20 cellular contexts compared by ENCODE assay signal in the genomic region with DNA sequence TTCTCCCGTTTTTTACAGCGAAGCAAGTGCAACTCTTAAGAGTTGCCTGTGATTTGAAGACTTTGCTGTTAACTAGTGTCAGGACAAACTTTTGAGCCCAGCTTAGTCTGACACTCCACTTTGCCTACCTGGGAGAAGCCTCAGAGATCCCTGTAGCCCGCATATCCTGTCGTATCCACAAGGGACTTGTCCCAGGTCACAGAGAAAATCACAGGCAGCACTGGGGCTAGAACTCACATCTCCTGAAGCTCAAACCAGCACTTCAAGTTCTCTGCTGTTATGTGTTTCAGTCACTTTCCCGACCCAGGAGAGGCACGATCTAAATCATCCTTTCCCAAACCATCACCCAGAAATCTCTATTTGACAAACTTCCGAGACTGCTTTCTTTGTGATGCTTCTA.
A peak's percentile ranks its signal among the peaks of the same experiment; 100 is the strongest.
DNase-seq lines count a peak whose midpoint lies in the region; TF ChIP-seq lines count a peak whose summit lies in the region.
"Had no signal": no experiment of that assay in that cellular context is flagged by ENCODE, and none has a peak within 500 bp of the region (broad histone marks: within the 10 kb centered on the region; RNA-seq: fewer than 3 reads in every experiment).

No MANE protein-coding gene starts in this region.

- H3K4me3 Mint-ChIP-seq in Calu3 (ENCODE audit: low read depth, unreplicated experiment), result no peak overlapping the region
- peak overlapping the region; percentile 22 for H3K4me3 Mint-ChIP-seq in neural progenitor cell
- H3K4me3 Mint-ChIP-seq: stimulated activated effector memory CD8-positive, alpha-beta T cell treated with anti-CD3 and anti-CD28 coated beads, Interleukin-12 subunit alpha, Interleukin-12 subunit beta, amount 100 ng/mL, for 72 hours had no signal

- H3K4me1 Mint-ChIP-seq in Calu3 (ENCODE audit: low read depth, unreplicated experiment), result peaks cover 36% of the 10 kb centered on the region
- peaks cover 28% of the 10 kb centered on the region for H3K4me1 Mint-ChIP-seq in neural progenitor cell
- H3K4me1 Mint-ChIP-seq: stimulated activated effector memory CD8-positive, alpha-beta T cell treated with anti-CD3 and anti-CD28 coated beads, Interleukin-12 subunit alpha, Interleukin-12 subunit beta, amount 100 ng/mL, for 72 hours had no signal

- H3K4me3 ChIP-seq in KMS-11 (IDR thresholded peaks at IDR 0.05; ENCODE audit: insufficient read depth, low read depth, low read length) (no peak overlapping the region), endocrine pancreas (ENCODE audit: control insufficient read depth, insufficient read depth, low read length) (peak overlapping the region; percentile 74), neural progenitor cell (no peak overlapping the region)
- H3K4me3 ChIP-seq: BLaER1 treated with 17β-estradiol and CSF1 and Interleukin-3, amounts not matched to agents 10 nM and 100 nM; body of pancreas; Peyer's patch; tibial artery had no signal

- H2AFZ ChIP-seq in KMS-11 (ENCODE audit: low read depth), result no peak overlapping the region
- H2AFZ ChIP-seq in neural progenitor cell (replicated peaks), result no peak overlapping the region

- TF ChIP-seq CTCF in Calu3 (IDR thresholded peaks at IDR 0.05; ENCODE audit: unreplicated experiment), result no peak
- no peak for TF ChIP-seq CTCF in KMS-11 (conservative IDR thresholded peaks at IDR 0.05; ENCODE audit: low read depth, low read length)
- no peak for TF ChIP-seq CTCF in neural progenitor cell (IDR thresholded peaks at IDR 0.05)

- BruUV-seq in Calu3 (replicated peaks; lab: Mats Ljungman, UMichigan), result no TSS peak

- H3K27me3 ChIP-seq in KMS-11 (ENCODE audit: insufficient read depth, low read depth) (no peaks in the 10 kb centered on the region), endocrine pancreas (ENCODE audit: control insufficient read depth, insufficient read depth, low read length) (no peaks in the 10 kb centered on the region), neural progenitor cell (no peaks in the 10 kb centered on the region)
- H3K27me3 ChIP-seq: BLaER1 treated with 17β-estradiol and CSF1 and Interleukin-3, amounts not matched to agents 10 nM and 100 nM; body of pancreas; pancreas; Peyer's patch; tibial artery had no signal

- H3K27ac Mint-ChIP-seq in Calu3 (ENCODE audit: unreplicated experiment) (peak overlapping the region; percentile 90), neural progenitor cell (peak overlapping the region; percentile 96)
- H3K27ac Mint-ChIP-seq: stimulated activated effector memory CD8-positive, alpha-beta T cell treated with anti-CD3 and anti-CD28 coated beads, Interleukin-12 subunit alpha, Interleukin-12 subunit beta, amount 100 ng/mL, for 72 hours had no signal

- H3K36me3 Mint-ChIP-seq in Calu3 (ENCODE audit: insufficient read depth, unreplicated experiment), result peaks cover 10% of the 10 kb centered on the region
- H3K36me3 Mint-ChIP-seq in neural progenitor cell, result no peaks in the 10 kb centered on the region
- H3K36me3 Mint-ChIP-seq: stimulated activated effector memory CD8-positive, alpha-beta T cell treated with anti-CD3 and anti-CD28 coated beads, Interleukin-12 subunit alpha, Interleukin-12 subunit beta, amount 100 ng/mL, for 72 hours had no signal

- peaks cover 14% of the 10 kb centered on the region for H3F3A ChIP-seq in neural progenitor cell (ENCODE audit: low read depth)

- H3K9ac ChIP-seq in KMS-11 (peak overlapping the region; percentile 65; the same call in 1 of the 2 replicates), endocrine pancreas (ENCODE audit: control insufficient read depth, insufficient read depth, low read length) (no peak overlapping the region), neural progenitor cell (no peak overlapping the region)
- H3K9ac ChIP-seq: BLaER1 treated with 17β-estradiol and CSF1 and Interleukin-3, amounts not matched to agents 10 nM and 100 nM had no signal

- no peaks in the 10 kb centered on the region for H3K9me3 ChIP-seq in endocrine pancreas (ENCODE audit: control insufficient read depth, low read length)
- H3K9me3 ChIP-seq in neural progenitor cell (ENCODE audit: low read depth), result no peaks in the 10 kb centered on the region
- H3K9me3 ChIP-seq: body of pancreas, pancreas, Peyer's patch, tibial artery had no signal

- peaks cover 61% of the 10 kb centered on the region for H3K4me1 ChIP-seq in KMS-11 (ENCODE audit: low read depth, poor library complexity, severe bottlenecking)
- H3K4me1 ChIP-seq in endocrine pancreas (ENCODE audit: control insufficient read depth, insufficient read depth, low read length), result peaks cover 12% of the 10 kb centered on the region
- peaks cover 17% of the 10 kb centered on the region for H3K4me1 ChIP-seq in neural progenitor cell

- DNase-seq in Calu3 (no peak), neural progenitor cell (ENCODE audit: low spot score) (no peak), DMS153 (lab: John Stamatoyannopoulos, UW) (no peak), dedifferentiated amniotic fluid mesenchymal stem cell (ENCODE audit: extremely low spot score) (no peak), HPDE6-E6E7 (ENCODE audit: extremely low spot score) (no peak)
- no peak for DNase-seq in effector CD4-positive, alpha-beta T cell
- DNase-seq: activated CD4-positive, alpha-beta T cell treated with anti-CD3 and anti-CD28 coated beads, Interleukin-2, amount 50 U/mL, for 4 hours; activated naive CD4-positive, alpha-beta T cell treated with anti-CD3 and anti-CD28 coated beads, Interleukin-2, amount 50 U/mL, for 16 hours; activated T-cell treated with anti-CD3 and anti-CD28 coated beads, Interleukin-2, amount 50 U/mL, for 1 hour; DND-41; hippocampal formation; Kasumi-1; tibial artery had no signal

- H3K27me3 Mint-ChIP-seq in Calu3 (ENCODE audit: unreplicated experiment), result no peaks in the 10 kb centered on the region
- H3K27me3 Mint-ChIP-seq in neural progenitor cell (ENCODE audit: insufficient read depth, low read depth), result no peaks in the 10 kb centered on the region

- H3K79me2 ChIP-seq in KMS-11 (ENCODE audit: insufficient read depth, low read depth) (no peaks in the 10 kb centered on the region), neural progenitor cell (ENCODE audit: low read depth) (no peaks in the 10 kb centered on the region)

- H3K27ac ChIP-seq in KMS-11 (peak overlapping the region; percentile 80), neural progenitor cell (no peak overlapping the region)
- H3K27ac ChIP-seq: tibial artery had no signal

- CTCF ChIA-PET in Calu3 (lab: Charles Lee), result interaction anchor here (0.9 kb wide), 1 partner anchor 846 kb away, joined by 3 read pairs; no protein-coding TSS in a partner anchor

- H3K4me2 ChIP-seq in KMS-11 (peak overlapping the region; percentile 76), neural progenitor cell (peak overlapping the region; percentile 52)

- H4K20me1 ChIP-seq in KMS-11 (ENCODE audit: insufficient read depth), result no peaks in the 10 kb centered on the region
- H4K20me1 ChIP-seq in neural progenitor cell (ENCODE audit: low read depth), result no peaks in the 10 kb centered on the region
- H4K20me1 ChIP-seq: BLaER1 treated with 17β-estradiol and CSF1 and Interleukin-3, amounts not matched to agents 10 nM and 100 nM had no signal

- no peaks in the 10 kb centered on the region for H3K9me3 Mint-ChIP-seq in Calu3 (ENCODE audit: low read depth, unreplicated experiment)
- peaks cover 5% of the 10 kb centered on the region for H3K9me3 Mint-ChIP-seq in neural progenitor cell

- intact Hi-C loops in Calu3 (cut with micrococcal nuclease; ENCODE audit: unreplicated experiment), result loop anchor here (5.0 kb wide), 1 partner anchor 214 kb away; no protein-coding TSS in a partner anchor

- no peaks in the 10 kb centered on the region for H3K36me3 ChIP-seq in KMS-11 (ENCODE audit: insufficient read depth)
- no peaks in the 10 kb centered on the region for H3K36me3 ChIP-seq in endocrine pancreas (ENCODE audit: control insufficient read depth, insufficient read depth, low read length)
- H3K36me3 ChIP-seq in neural progenitor cell, result no peaks in the 10 kb centered on the region
- H3K36me3 ChIP-seq: BLaER1 treated with 17β-estradiol and CSF1 and Interleukin-3, amounts not matched to agents 10 nM and 100 nM; pancreas; Peyer's patch; tibial artery had no signal
